10 cellular contexts compared by ENCODE assay signal in genomic region chr5:139655727-139656271, GRCh38. TPM values are rescaled to one million over a fixed set of nuclear protein-coding genes. Genes with fewer than 3 reads are reported as not detected.
DNase-seq lines count a peak whose midpoint lies in the region; ATAC-seq and TF ChIP-seq lines count a peak whose summit lies in the region.
"Had no signal": no experiment of that assay in that cellular context is flagged by ENCODE, and none has a peak within 500 bp of the region (broad histone marks: within the 10 kb centered on the region; RNA-seq: fewer than 3 reads in every experiment).

No MANE protein-coding gene starts in this region.

- no peak for TF ChIP-seq EP300 in gastroesophageal sphincter (IDR thresholded peaks at IDR 0.05)

- POLR2A ChIA-PET in AG04449 (lab: Yijun Ruan, JAX) = no interaction called here
- POLR2A ChIA-PET in RWPE1 (lab: Yijun Ruan, JAX; ENCODE audit: low non-redundant PET) = no interaction called here

- peaks cover 81% of the 10 kb centered on the region for H3K4me1 Mint-ChIP-seq in neural progenitor cell

- no peaks in the 10 kb centered on the region for H3K9me3 Mint-ChIP-seq in neural progenitor cell
- H3K9me3 Mint-ChIP-seq: CD4-positive, alpha-beta memory T cell had no signal

- no peaks in the 10 kb centered on the region for H3K27me3 ChIP-seq in gastroesophageal sphincter
- H3K27me3 ChIP-seq in neural progenitor cell = no peaks in the 10 kb centered on the region

- H3K4me3 Mint-ChIP-seq in neural progenitor cell = no peak overlapping the region
- H3K4me3 Mint-ChIP-seq: CD4-positive, alpha-beta memory T cell had no signal

- H3K36me3 ChIP-seq in gastroesophageal sphincter (no peaks in the 10 kb centered on the region), neural progenitor cell (no peaks in the 10 kb centered on the region)

- no peak for TF ChIP-seq POLR2A in gastroesophageal sphincter (IDR thresholded peaks at IDR 0.05)

- WGBS in gastroesophageal sphincter (ENCODE audit: low coverage in 1 of 2), 2 donors = 51% methylated on average over 4 of the region's 18 CpGs; no CpG with 5 or more reads in 1 of the 2 donors

- H3K79me2 ChIP-seq in neural progenitor cell (ENCODE audit: low read depth) = peaks cover 89% of the 10 kb centered on the region

- peak overlapping the region; percentile 32; the same call in 1 of the 2 replicates for H3K4me3 ChIP-seq in AG04449 (ENCODE audit: low read depth, low read length)
- peak overlapping the region in 1 of 2 donors; percentile 18 for H3K4me3 ChIP-seq in gastroesophageal sphincter
- no peak overlapping the region for H3K4me3 ChIP-seq in neural progenitor cell

- peaks cover 51% of the 10 kb centered on the region for H3F3A ChIP-seq in neural progenitor cell (ENCODE audit: low read depth)

- H3K36me3 Mint-ChIP-seq in neural progenitor cell = no peaks in the 10 kb centered on the region
- H3K36me3 Mint-ChIP-seq: CD4-positive, alpha-beta memory T cell had no signal

- no peak for DNase-seq in AG04449 (ENCODE audit: low read depth, low spot score)
- DNase-seq in RWPE1 (ENCODE audit: low spot score) = no peak
- peak; percentile 67 for DNase-seq in neural progenitor cell (ENCODE audit: low spot score)
- no peak for DNase-seq in activated T-cell treated with anti-CD3 and anti-CD28 coated beads for 4 hours
- DNase-seq in stimulated activated naive CD8-positive, alpha-beta T cell treated with anti-CD3 and anti-CD28 coated beads, Interleukin-15, Interleukin-2, amounts not matched to agents 100 U/mL and 50 U/mL, for 24 hours = no peak
- no peak for DNase-seq in NK-92 treated with Interleukin-12 subunit alpha and Interleukin-12 subunit beta, amount 100 ng/mL, for 24 hours (lab: John Stamatoyannopoulos, UW)
- DNase-seq: CD4-positive, alpha-beta memory T cell; NCI-H1436 had no signal

- peaks cover 53% of the 10 kb centered on the region for H4K20me1 ChIP-seq in neural progenitor cell (ENCODE audit: low read depth)

- peak overlapping the region; percentile 93 for H3K27ac Mint-ChIP-seq in neural progenitor cell

- peak overlapping the region; percentile 30 for H3K27ac ChIP-seq in RWPE1
- H3K27ac ChIP-seq in gastroesophageal sphincter = peak overlapping the region; percentile 70 to 94 (median 92)
- H3K27ac ChIP-seq in neural progenitor cell = no peak overlapping the region

- peak overlapping the region; percentile 57 for H3K4me2 ChIP-seq in neural progenitor cell

- CTCF ChIA-PET in AG04449 (lab: Yijun Ruan, JAX) = interaction anchor here (1.2 to 20.7 kb wide), 4 partner anchors 12 to 110 kb away, joined by 3 to 303 read pairs (median 9); no protein-coding TSS in a partner anchor
- CTCF ChIA-PET in RWPE1 (lab: Yijun Ruan, JAX) = no interaction called here

- H3K9me3 ChIP-seq in gastroesophageal sphincter (no peaks in the 10 kb centered on the region), neural progenitor cell (ENCODE audit: low read depth) (no peaks in the 10 kb centered on the region)

- ATAC-seq in gastroesophageal sphincter = peak; percentile 22
- no peak for ATAC-seq in HG03354 (IDR thresholded peaks at IDR 0.05; ENCODE audit: poor library complexity, severe bottlenecking, unreplicated experiment)
- no peak for ATAC-seq in stimulated activated naive CD8-positive, alpha-beta T cell treated with anti-CD3 and anti-CD28 coated beads, Interleukin-15, Interleukin-2, amounts not matched to agents 100 U/mL and 50 U/mL, for 24 hours

- TF ChIP-seq CTCF in AG04449 (IDR thresholded peaks at IDR 0.05; ENCODE audit: insufficient read depth, low read length, missing control alignments) = no peak
- TF ChIP-seq CTCF in RWPE1 (conservative IDR thresholded peaks at IDR 0.05; ENCODE audit: low read depth) = no peak
- no peak for TF ChIP-seq CTCF in gastroesophageal sphincter (IDR thresholded peaks at IDR 0.05)
- TF ChIP-seq CTCF in neural progenitor cell (IDR thresholded peaks at IDR 0.05) = no peak

- no peak overlapping the region for H2AFZ ChIP-seq in neural progenitor cell (replicated peaks)

- peaks cover 11 to 100% (median 98%) of the 10 kb centered on the region in 3 donors for H3K4me1 ChIP-seq in gastroesophageal sphincter
- H3K4me1 ChIP-seq in neural progenitor cell = peaks cover 77% of the 10 kb centered on the region

- no peak overlapping the region for H3K9ac ChIP-seq in neural progenitor cell

- H3K27me3 Mint-ChIP-seq in neural progenitor cell (ENCODE audit: insufficient read depth, low read depth) = no peaks in the 10 kb centered on the region

RNA-seq across cellular contexts. Expression of gene CXXC5, which starts 7.7 kb away (rescaled TPM):
- total RNA-seq in gastroesophageal sphincter = 10 to 100 TPM; 30.0 to 50.7 (median 35.1) TPM
- 17.2 and 25.6 TPM in 2 replicates for total RNA-seq in neural progenitor cell (ENCODE audit: low replicate concordance)
